In the genomic region with DNA sequence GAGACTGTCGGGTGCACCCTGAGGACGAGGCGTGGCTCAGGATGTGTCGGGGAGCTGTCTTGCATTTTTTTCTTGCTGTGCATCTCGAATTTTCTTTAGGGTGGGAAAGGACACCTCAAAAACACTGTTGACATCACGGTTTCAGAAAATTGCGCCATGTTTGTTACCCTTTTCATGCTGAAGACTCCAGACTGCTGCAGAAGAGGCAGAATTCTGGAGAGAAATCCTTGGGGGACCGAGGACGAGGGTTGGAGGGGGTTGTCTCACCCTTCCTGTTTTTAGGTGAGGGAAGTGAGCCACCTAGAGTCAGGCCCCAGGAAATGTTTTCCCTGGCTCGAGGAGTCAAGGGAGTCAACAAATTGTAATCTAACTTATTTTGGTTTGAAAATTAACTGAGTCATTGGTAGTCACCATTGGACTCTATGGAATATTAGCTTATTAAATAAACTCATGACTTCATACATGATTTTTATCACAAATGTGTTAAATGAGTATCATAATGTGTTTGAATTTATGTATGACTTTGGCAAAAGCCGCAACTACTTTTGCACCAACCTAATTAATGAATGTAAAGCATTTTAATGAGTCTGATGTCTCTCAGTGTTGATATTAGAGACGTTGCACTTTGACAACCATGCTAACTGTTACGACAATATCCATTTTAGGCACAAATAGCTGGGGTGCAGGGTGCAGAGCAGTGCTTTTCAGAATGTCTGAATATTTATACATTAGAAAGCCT, we compare ENCODE assay signal across 8 cellular contexts. TPM values are rescaled to one million over a fixed set of nuclear protein-coding genes. Genes with fewer than 3 reads are reported as not detected.
DNase-seq lines count a peak whose midpoint lies in the region; ATAC-seq and TF ChIP-seq lines count a peak whose summit lies in the region.

No MANE protein-coding gene starts in this region.

- intact Hi-C loops in activated CD4-positive, alpha-beta T cell treated with anti-CD3 and anti-CD28 coated beads for 36 hours (cut with DNase I, micrococcal nuclease) = loop anchor here (1.0 to 10.0 kb wide), 8 partner anchors 56 to 1805 kb away; partner anchors contain the start of genes MBLAC2 (in 2 of the 2), POLR3G (in 2 of the 2), ARRDC3 (in 1 of the 2) and CETN3 (in 1 of the 2)

- peak overlapping the region; percentile 95 for H3K27ac ChIP-seq in effector memory CD4-positive, alpha-beta T cell (ENCODE audit: insufficient read depth, low read length, poor library complexity, severe bottlenecking)

- POLR2A ChIA-PET in activated CD4-positive, alpha-beta T cell treated with anti-CD3 and anti-CD28 coated beads for 36 hours (lab: Charles Lee) = interaction anchor here (1.0 to 1.1 kb wide), 2 partner anchors 56 to 120 kb away, joined by 3 to 4 read pairs; partner anchors contain the start of genes CETN3, MBLAC2 and POLR3G

- no peaks in the 10 kb centered on the region for H3K36me3 ChIP-seq in effector memory CD4-positive, alpha-beta T cell (ENCODE audit: control insufficient read depth, insufficient read depth, low read length)

- H3K9me3 Mint-ChIP-seq in activated CD4-positive, alpha-beta T cell treated with anti-CD3 and anti-CD28 coated beads for 36 hours (ENCODE audit: low read depth) = no peaks in the 10 kb centered on the region
- H3K9me3 Mint-ChIP-seq in memory B cell = no peaks in the 10 kb centered on the region

- TF ChIP-seq CTCF in AG09319 (IDR thresholded peaks at IDR 0.05; ENCODE audit: low read depth, low read length) = peak; percentile 77

- H3K9me3 ChIP-seq in effector memory CD4-positive, alpha-beta T cell (ENCODE audit: control insufficient read depth, low read length) = no peaks in the 10 kb centered on the region

- DNase-seq in AG09319 (ENCODE audit: extremely low read depth, low read depth) (peak; percentile 62), NCI-H2196 treated with DMSO at 0.1 percent for 48 hours (lab: John Stamatoyannopoulos, UW; ENCODE audit: unreplicated experiment) (peak; percentile 6), memory B cell (ENCODE audit: low spot score in 2 of 2) (no peak)
- peak; percentile 75 for DNase-seq in activated CD4-positive, alpha-beta T cell treated with anti-CD3 and anti-CD28 coated beads for 36 hours
- DNase-seq in effector memory CD4-positive, alpha-beta T cell = peak in 2 of 3 donors; percentile 19 to 46
- DNase-seq in stimulated activated CD8-positive, alpha-beta memory T cell treated with anti-CD3 and anti-CD28 coated beads, Interleukin-15, amount 100 ng/mL, for 4 hours (ENCODE audit: low read depth in 2 of 2) = peak; percentile 32 to 41

- CTCF ChIA-PET in activated CD4-positive, alpha-beta T cell treated with anti-CD3 and anti-CD28 coated beads for 36 hours (lab: Charles Lee) = interaction anchor here (0.7 to 2.0 kb wide), 8 partner anchors 55 to 913 kb away, joined by 3 to 18 read pairs (median 3); partner anchors contain the start of genes MBLAC2 and POLR3G

- peaks cover 7% of the 10 kb centered on the region for H3K27me3 Mint-ChIP-seq in activated CD4-positive, alpha-beta T cell treated with anti-CD3 and anti-CD28 coated beads for 36 hours
- peaks cover 9% of the 10 kb centered on the region for H3K27me3 Mint-ChIP-seq in memory B cell

- H3K27me3 ChIP-seq in effector memory CD4-positive, alpha-beta T cell (replicated peaks; ENCODE audit: control insufficient read depth, insufficient read depth, low read length, poor library complexity, severe bottlenecking) = no peaks in the 10 kb centered on the region

- peak overlapping the region; percentile 85 for H3K4me3 Mint-ChIP-seq in activated CD4-positive, alpha-beta T cell treated with anti-CD3 and anti-CD28 coated beads for 36 hours
- peak overlapping the region; percentile 99 for H3K4me3 Mint-ChIP-seq in memory B cell

- peak overlapping the region; percentile 95 for H3K27ac Mint-ChIP-seq in activated CD4-positive, alpha-beta T cell treated with anti-CD3 and anti-CD28 coated beads for 36 hours
- peak overlapping the region; percentile 96 for H3K27ac Mint-ChIP-seq in memory B cell

- peaks cover 9% of the 10 kb centered on the region for H3K36me3 Mint-ChIP-seq in activated CD4-positive, alpha-beta T cell treated with anti-CD3 and anti-CD28 coated beads for 36 hours (ENCODE audit: low read depth)
- peaks cover 8% of the 10 kb centered on the region for H3K36me3 Mint-ChIP-seq in memory B cell

- H3K4me1 ChIP-seq in effector memory CD4-positive, alpha-beta T cell (ENCODE audit: control insufficient read depth, insufficient read depth, low read length, poor library complexity, severe bottlenecking) = peaks cover 5% of the 10 kb centered on the region

- peaks cover 25% of the 10 kb centered on the region for H3K4me1 Mint-ChIP-seq in activated CD4-positive, alpha-beta T cell treated with anti-CD3 and anti-CD28 coated beads for 36 hours
- peaks cover 21% of the 10 kb centered on the region for H3K4me1 Mint-ChIP-seq in memory B cell

- ATAC-seq in GM18520 (IDR thresholded peaks at IDR 0.05; ENCODE audit: unreplicated experiment) (peak; percentile 22), HG03066 (IDR thresholded peaks at IDR 0.05; ENCODE audit: low read depth, unreplicated experiment) (peak; percentile 55), memory B cell (ENCODE audit: low read depth) (peak; percentile 54)
- ATAC-seq in activated CD4-positive, alpha-beta T cell treated with anti-CD3 and anti-CD28 coated beads for 36 hours = peak; percentile 66

- peak overlapping the region; percentile 96 for H3K4me3 ChIP-seq in effector memory CD4-positive, alpha-beta T cell (ENCODE audit: insufficient read depth, low read depth, low read length, poor library complexity, severe bottlenecking)

RNA-seq across cellular contexts. Expression of gene LYSMD3, which starts 0.7 kb away (rescaled TPM):
- total RNA-seq in activated CD4-positive, alpha-beta T cell treated with anti-CD3 and anti-CD28 coated beads for 36 hours = 10 to 100 TPM; 11.6 to 12.5 TPM

RNA-seq across cellular contexts. Expression of gene ADGRV1, which starts 28.5 kb away (rescaled TPM):
- under 1 TPM; 0.02 to 0.12 TPM for total RNA-seq in activated CD4-positive, alpha-beta T cell treated with anti-CD3 and anti-CD28 coated beads for 36 hours

RNA-seq across cellular contexts. Expression of gene POLR3G, which starts 55.4 kb away (rescaled TPM):
- 10 to 100 TPM; 18.4 to 22.7 TPM for total RNA-seq in activated CD4-positive, alpha-beta T cell treated with anti-CD3 and anti-CD28 coated beads for 36 hours

RNA-seq across cellular contexts. Expression of gene MBLAC2, which starts 55.5 kb away (rescaled TPM):
- total RNA-seq in activated CD4-positive, alpha-beta T cell treated with anti-CD3 and anti-CD28 coated beads for 36 hours = 1 to 10 TPM; 4.6 to 5.1 TPM

Comparison
In these comparisons a context has a peak if more than half of its experiments do, and no peak if none do; other contexts are left out.
1. DNase-seq: peak in AG09319 (single experiment), NCI-H2196 treated with DMSO at 0.1 percent for 48 hours (single experiment), activated CD4-positive, alpha-beta T cell treated with anti-CD3 and anti-CD28 coated beads for 36 hours (single experiment), effector memory CD4-positive, alpha-beta T cell (2 of 3) and stimulated activated CD8-positive, alpha-beta memory T cell treated with anti-CD3 and anti-CD28 coated beads, Interleukin-15, amount 100 ng/mL, for 4 hours (2 of 2); none in memory B cell (0 of 2).
2. Peak in every context shown above with its lines, with median percentiles within 50 percentile points of each other: ATAC-seq.